ENCODE assay signal across 2 cellular contexts in the genomic region with DNA sequence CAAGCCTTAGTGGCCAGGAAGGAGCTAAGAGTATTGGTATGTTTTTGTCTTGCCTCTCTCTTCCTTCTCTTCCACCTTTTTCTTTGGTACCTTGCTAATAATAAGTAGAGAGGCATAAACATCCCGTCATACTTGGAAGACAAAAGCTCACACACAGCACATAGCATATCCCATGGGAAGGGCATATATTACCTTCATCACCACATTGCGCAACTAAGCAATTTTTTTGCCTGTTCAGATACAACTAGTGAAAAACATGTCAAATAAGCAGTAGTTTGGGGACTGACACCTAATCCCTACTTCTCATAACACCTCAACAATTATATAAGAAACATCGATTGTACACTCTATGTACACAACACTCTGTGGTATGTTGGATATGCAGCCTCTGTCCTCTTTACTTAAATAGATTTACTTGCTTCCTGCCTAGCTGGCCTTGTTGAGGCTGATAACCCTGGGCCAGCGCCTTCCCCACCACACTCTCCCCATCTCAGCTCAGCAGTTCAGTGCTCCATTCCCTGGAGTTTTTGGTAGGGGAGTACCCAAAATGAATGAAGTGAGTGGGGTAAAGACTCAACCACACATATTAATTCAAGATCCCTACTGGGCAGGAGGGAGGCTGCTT.
TF ChIP-seq lines count a peak whose summit lies in the region.

No MANE protein-coding gene starts in this region.

TF ChIP-seq in Ishikawa, 13 proteins besides CTCF, POLR2A, EP300 and RAD21:
- TF ChIP-seq CEBPB (IDR thresholded peaks at IDR 0.05) (peak; percentile 88), EGR1 (IDR thresholded peaks at IDR 0.05) (no peak)

TF ChIP-seq in K562, 482 proteins besides CTCF, POLR2A, EP300 and RAD21:
- peak; percentile 41; the same call in 1 of the 2 replicates for TF ChIP-seq TCF3 (CRISPR knock-in tag; IDR thresholded peaks at IDR 0.05)
- peak; percentile 80 for TF ChIP-seq CEBPG (CRISPR knock-in tag; IDR thresholded peaks at IDR 0.05)
- TF ChIP-seq CEBPG (tag; conservative IDR thresholded peaks at IDR 0.05 in 1 of 2, IDR thresholded peaks at IDR 0.05 in 1 of 2): peak; percentile 83 to 89
- 0 out of 2 replicates have a peak, but pooled peaks have one; percentile 8 for TF ChIP-seq SMARCA4 (IDR thresholded peaks at IDR 0.05)
- 0 out of 2 replicates have a peak, but pooled peaks have one; percentile 13 for TF ChIP-seq DPF2 (IDR thresholded peaks at IDR 0.05)
- peak; percentile 16 for TF ChIP-seq PRDM10 (IDR thresholded peaks at IDR 0.05; ENCODE audit: partially characterized antibody)
- TF ChIP-seq HNRNPH1 (optimal IDR thresholded peaks at IDR 0.05; ENCODE audit: low read depth, low read length): no peak
- TF ChIP-seq ZNF436 (CRISPR knock-in tag; IDR thresholded peaks at IDR 0.05): no peak
- TF ChIP-seq ZNF277 (CRISPR knock-in tag; IDR thresholded peaks at IDR 0.05; ENCODE audit: borderline replicate concordance): no peak
- peak; percentile 83 for TF ChIP-seq ZNF316 (IDR thresholded peaks at IDR 0.05)
- peak in 1 of 2 experiments; percentile 17; a peak in 1 of 4 replicates for TF ChIP-seq KDM1A (IDR thresholded peaks at IDR 0.05)
- TF ChIP-seq KLF16 (IDR thresholded peaks at IDR 0.05): no peak
- no peak for TF ChIP-seq BMI1 (IDR thresholded peaks at IDR 0.05; ENCODE audit: low read length)
- TF ChIP-seq DACH1 (IDR thresholded peaks at IDR 0.05; ENCODE audit: partially characterized antibody): peak; percentile 20
- peak; percentile 98 for TF ChIP-seq CEBPB (tag; IDR thresholded peaks at IDR 0.05)
- TF ChIP-seq FOXA3 (CRISPR knock-in tag; conservative IDR thresholded peaks at IDR 0.05 in 1 of 2, IDR thresholded peaks at IDR 0.05 in 1 of 2): 0 out of 4 replicates have a peak, but pooled peaks of 1 of the 2 experiments have one; percentile 20
- TF ChIP-seq SP2 (IDR thresholded peaks at IDR 0.05; ENCODE audit: extremely low read depth, low read depth, low read length, poor library complexity, severe bottlenecking): no peak
- peak; percentile 66 for TF ChIP-seq C11orf30 (IDR thresholded peaks at IDR 0.05; ENCODE audit: low read depth)
- TF ChIP-seq MAFG (tag; conservative IDR thresholded peaks at IDR 0.05): peak; percentile 53; the same call in 1 of the 2 replicates
- TF ChIP-seq ARID1B (IDR thresholded peaks at IDR 0.05): peak; percentile 24; the same call in 1 of the 2 replicates
